ENCODE assay signal across 14 cellular contexts in the genomic region with DNA sequence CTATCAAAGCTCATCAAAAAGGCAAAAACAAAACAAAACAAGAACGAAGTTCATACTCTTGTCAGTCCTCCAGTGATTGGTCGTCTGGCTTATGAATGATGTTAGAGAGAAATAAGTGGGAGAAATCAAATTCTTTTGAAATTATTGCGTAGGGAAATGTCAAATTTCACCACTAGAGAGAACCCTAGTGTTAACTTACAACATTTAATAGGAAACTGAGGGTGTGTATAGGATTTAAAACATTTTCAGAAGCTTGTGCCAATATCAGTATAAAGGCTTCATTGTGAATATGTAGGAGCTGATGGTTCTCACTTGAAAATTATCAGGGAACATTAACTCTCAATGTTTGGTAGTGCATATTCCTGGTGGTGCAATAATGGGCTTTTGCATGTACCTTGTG. TPM values are rescaled to one million over a fixed set of nuclear protein-coding genes. Genes with fewer than 3 reads are reported as not detected.
DNase-seq lines count a peak whose midpoint lies in the region; ATAC-seq and TF ChIP-seq lines count a peak whose summit lies in the region.
"Had no signal": no experiment of that assay in that cellular context is flagged by ENCODE, and none has a peak within 500 bp of the region (broad histone marks: within the 10 kb centered on the region; RNA-seq: fewer than 3 reads in every experiment).

No MANE protein-coding gene starts in this region.

- no peak overlapping the region for H2BK12ac ChIP-seq in mesenchymal stem cell (ENCODE audit: low read length in 2 of 2)

- H3K36me3 ChIP-seq in right atrium auricular region: no peaks in the 10 kb centered on the region
- no peaks in the 10 kb centered on the region for H3K36me3 ChIP-seq in fibroblast of lung (ENCODE audit: control insufficient read depth, insufficient read depth, low read length)
- H3K36me3 ChIP-seq in mesenchymal stem cell (ENCODE audit: control insufficient read depth in 1 of 2, insufficient read depth in 2 of 2, low read depth in 1 of 2, low read length in 2 of 2): no peaks in the 10 kb centered on the region
- no peaks in the 10 kb centered on the region for H3K36me3 ChIP-seq in aorta (ENCODE audit: control insufficient read depth in 1 of 2, insufficient read depth in 2 of 2, low read length in 1 of 2)

- no peak overlapping the region for H4K8ac ChIP-seq in mesenchymal stem cell (ENCODE audit: low read length)

- H3K27me3 ChIP-seq in right atrium auricular region: no peaks in the 10 kb centered on the region
- H3K27me3 ChIP-seq in fibroblast of lung (ENCODE audit: control insufficient read depth, insufficient read depth, low read length): no peaks in the 10 kb centered on the region
- no peaks in the 10 kb centered on the region for H3K27me3 ChIP-seq in mesenchymal stem cell (ENCODE audit: control insufficient read depth in 1 of 2, insufficient read depth in 1 of 2, low read length in 2 of 2)
- no peaks in the 10 kb centered on the region for H3K27me3 ChIP-seq in aorta (ENCODE audit: control insufficient read depth in 1 of 2, insufficient read depth in 2 of 2, low read length in 1 of 2)

- H3K23ac ChIP-seq in mesenchymal stem cell (ENCODE audit: low read length in 2 of 2): no peak overlapping the region

- no peak overlapping the region for H4K91ac ChIP-seq in mesenchymal stem cell (ENCODE audit: low read length)

- H2BK5ac ChIP-seq in mesenchymal stem cell (ENCODE audit: low read depth, low read length, poor library complexity, severe bottlenecking): no peak overlapping the region

- H2BK15ac ChIP-seq in mesenchymal stem cell (ENCODE audit: low read depth, poor library complexity, severe bottlenecking): no peak overlapping the region

- no peak overlapping the region for H3K14ac ChIP-seq in mesenchymal stem cell (ENCODE audit: low read length in 2 of 2)

- no peak overlapping the region for H3K4me3 ChIP-seq in right atrium auricular region
- H3K4me3 ChIP-seq in fibroblast of lung (replicated peaks in 1 of 4; ENCODE audit: control extremely low read depth in 1 of 4, insufficient read depth in 1 of 4, low read depth in 3 of 4, low read length in 4 of 4): no peak overlapping the region
- no peak overlapping the region for H3K4me3 ChIP-seq in mesenchymal stem cell (ENCODE audit: insufficient read depth in 1 of 2, low read depth in 1 of 2, low read length in 2 of 2)
- H3K4me3 ChIP-seq in aorta (ENCODE audit: low read length in 2 of 2): no peak overlapping the region

- H3K79me1 ChIP-seq in mesenchymal stem cell (replicated peaks; ENCODE audit: low read length, poor library complexity, severe bottlenecking): no peaks in the 10 kb centered on the region

- H3K4me2 ChIP-seq in fibroblast of lung (ENCODE audit: extremely low read depth, insufficient read depth, low read length) (no peak overlapping the region), mesenchymal stem cell (ENCODE audit: low read length, poor library complexity, severe bottlenecking) (no peak overlapping the region)

- WGBS in mesenchymal stem cell: no CpG with 5 or more reads among the region's 3 CpGs
- 18 to 19% methylated on average over 3 of the region's 3 CpGs for WGBS in aorta, 2 donors

- H2AFZ ChIP-seq in fibroblast of lung (ENCODE audit: low read length) (no peak overlapping the region), mesenchymal stem cell (ENCODE audit: low read depth, low read length) (no peak overlapping the region)

- H3K18ac ChIP-seq in mesenchymal stem cell (ENCODE audit: low read depth in 1 of 2, low read length in 2 of 2): no peak overlapping the region

- TF ChIP-seq CTCF in right atrium auricular region (IDR thresholded peaks at IDR 0.05) (peak in 1 of 2 donors; percentile 53), fibroblast of lung (conservative IDR thresholded peaks at IDR 0.05 in 1 of 2, IDR thresholded peaks at IDR 0.05 in 1 of 2; ENCODE audit: low read depth in 1 of 2, low read length in 2 of 2) (peak; percentile 13 to 45)

- H3K4ac ChIP-seq in mesenchymal stem cell (ENCODE audit: low read depth in 1 of 2, low read length in 2 of 2): no peak overlapping the region

- H3K79me2 ChIP-seq in fibroblast of lung (ENCODE audit: control insufficient read depth, insufficient read depth, low read length): no peaks in the 10 kb centered on the region

- DNase-seq in Right ventricle myocardium superior: no peak
- no peak for DNase-seq in right atrium auricular region (ENCODE audit: low spot score)
- DNase-seq in fibroblast of lung (ENCODE audit: low read depth in 2 of 2): peak in 1 of 2 donors; percentile 87
- no peak for DNase-seq in mesenchymal stem cell
- no peak for DNase-seq in aorta
- no peak for DNase-seq in NCI-H2107 (lab: John Stamatoyannopoulos, UW)
- DNase-seq: NCI-H2029; stimulated activated CD4-positive, alpha-beta T cell treated with anti-CD3 and anti-CD28 coated beads, Interleukin-2, amount 100 ng/mL, for 48 hours had no signal

- H3K9ac ChIP-seq in fibroblast of lung (ENCODE audit: insufficient read depth, low read length) (no peak overlapping the region), mesenchymal stem cell (ENCODE audit: low read length) (peak overlapping the region; percentile 66)

- H2AK5ac ChIP-seq in mesenchymal stem cell (ENCODE audit: low read length, severe bottlenecking): no peak overlapping the region

- no peaks in the 10 kb centered on the region for H4K20me1 ChIP-seq in fibroblast of lung (ENCODE audit: control insufficient read depth, extremely low read depth, insufficient read depth, low read length)

- no peak overlapping the region for H2BK120ac ChIP-seq in mesenchymal stem cell (ENCODE audit: low read depth, low read length)

- H3K9me3 ChIP-seq in right atrium auricular region: no peaks in the 10 kb centered on the region
- no peaks in the 10 kb centered on the region for H3K9me3 ChIP-seq in fibroblast of lung (ENCODE audit: control insufficient read depth, insufficient read depth, low read depth, low read length)
- H3K9me3 ChIP-seq in mesenchymal stem cell (ENCODE audit: control insufficient read depth, low read length): no peaks in the 10 kb centered on the region
- peaks cover 1% of the 10 kb centered on the region for H3K9me3 ChIP-seq in aorta (ENCODE audit: control insufficient read depth, low read length)

- H3K27ac ChIP-seq in right atrium auricular region (peak overlapping the region in 1 of 2 donors; percentile 74), fibroblast of lung (ENCODE audit: insufficient read depth, low read length) (no peak overlapping the region), mesenchymal stem cell (ENCODE audit: low read length, poor library complexity, severe bottlenecking) (no peak overlapping the region), aorta (ENCODE audit: low read depth in 1 of 2, low read length in 2 of 2) (no peak overlapping the region)

- intact Hi-C loops in Right ventricle myocardium superior (cut with DNase I) (loop anchor here (10.0 kb wide), 1 partner anchor 203 kb away; no protein-coding TSS in a partner anchor), aorta (cut with DNase I) (loop anchor here (5.0 to 10.0 kb wide), 3 partner anchors 67 to 261 kb away; a partner anchor contains a TSS)

- H3K4me1 ChIP-seq in right atrium auricular region (peaks cover 0 to 4% of the 10 kb centered on the region in 2 donors), fibroblast of lung (ENCODE audit: control insufficient read depth, extremely low read depth, insufficient read depth, low read length) (peaks cover 4% of the 10 kb centered on the region), mesenchymal stem cell (ENCODE audit: control insufficient read depth, insufficient read depth, low read depth, low read length) (no peaks in the 10 kb centered on the region), aorta (ENCODE audit: control insufficient read depth in 1 of 2, insufficient read depth in 2 of 2, low read length in 2 of 2) (peaks cover 0 to 3% of the 10 kb centered on the region in 2 donors)

- ATAC-seq in Right ventricle myocardium superior (ENCODE audit: poor library complexity): peak; percentile 71
- ATAC-seq in aorta (ENCODE audit: low FRiP score): peak; percentile 56
- ATAC-seq in HG03025 (IDR thresholded peaks at IDR 0.05; ENCODE audit: low FRiP score, unreplicated experiment): no peak
- ATAC-seq in HG03521 (IDR thresholded peaks at IDR 0.05; ENCODE audit: unreplicated experiment): no peak

RNA-seq across cellular contexts. Expression of a gene that starts 17.4 kb away (rescaled TPM):
- total RNA-seq in Right ventricle myocardium superior: not detected
- 1 to 10 TPM in 1 of 2 donors, not detected in 1; 3.6 TPM for total RNA-seq in right atrium auricular region
- 0.17 TPM in 1 of 2 replicates, not detected in the other for total RNA-seq in fibroblast of lung
- 0.11 and 0.68 TPM in 2 replicates for polyA plus RNA-seq in fibroblast of lung
- 0.23 and 0.37 TPM in 2 replicates for polyA plus RNA-seq in fibroblast of lung (2012)
- not detected in 2 replicates for polyA minus RNA-seq in fibroblast of lung (ENCODE audit: low replicate concordance)
- not detected for polyA plus RNA-seq in mesenchymal stem cell (2013, experiment 1 of 2)
- polyA plus RNA-seq in mesenchymal stem cell (2013, experiment 2 of 2): not detected
- total RNA-seq in aorta: under 1 TPM; 0.26 to 0.84 TPM
- polyA plus RNA-seq in aorta: 1 to 10 TPM in 1 of 2 donors, under 1 TPM in 1; 0.36 to 6.3 TPM
- total RNA-seq: activated CD8-positive, alpha-beta memory T cell treated with anti-CD3 and anti-CD28 coated beads for 36 hours; OCI-LY7 had no signal
- polyA plus RNA-seq: IgD-negative memory B cell, keratinocyte had no signal

RNA-seq across cellular contexts. Expression of a gene that starts 57.6 kb away (rescaled TPM):
- total RNA-seq in Right ventricle myocardium superior: not detected
- not detected for total RNA-seq in right atrium auricular region
- not detected in 2 replicates for total RNA-seq in fibroblast of lung
- polyA plus RNA-seq in fibroblast of lung: 0.03 TPM in 1 of 2 replicates, not detected in the other
- polyA plus RNA-seq in fibroblast of lung (2012): not detected in 2 replicates
- polyA minus RNA-seq in fibroblast of lung (ENCODE audit: low replicate concordance): not detected in 2 replicates
- not detected for polyA plus RNA-seq in mesenchymal stem cell (2013, experiment 1 of 2)
- not detected for polyA plus RNA-seq in mesenchymal stem cell (2013, experiment 2 of 2)
- total RNA-seq in aorta: 1 to 10 TPM in 1 of 2 donors, not detected in 1; 3.3 TPM
- polyA plus RNA-seq in aorta: 10 to 100 TPM in 1 of 2 donors, 1 to 10 TPM in 1; 1.1 to 15.2 TPM
- total RNA-seq: activated CD8-positive, alpha-beta memory T cell treated with anti-CD3 and anti-CD28 coated beads for 36 hours; OCI-LY7 had no signal
- polyA plus RNA-seq: IgD-negative memory B cell, keratinocyte had no signal

Comparison
In these comparisons a context has a peak if more than half of its experiments do, and no peak if none do; other contexts are left out.
1. ATAC-seq: peak in Right ventricle myocardium superior (single experiment) and aorta (single experiment); none in HG03025 (single experiment) and HG03521 (single experiment).